Comparison of ENCODE assay signal across 7 cellular contexts in the genomic region with DNA sequence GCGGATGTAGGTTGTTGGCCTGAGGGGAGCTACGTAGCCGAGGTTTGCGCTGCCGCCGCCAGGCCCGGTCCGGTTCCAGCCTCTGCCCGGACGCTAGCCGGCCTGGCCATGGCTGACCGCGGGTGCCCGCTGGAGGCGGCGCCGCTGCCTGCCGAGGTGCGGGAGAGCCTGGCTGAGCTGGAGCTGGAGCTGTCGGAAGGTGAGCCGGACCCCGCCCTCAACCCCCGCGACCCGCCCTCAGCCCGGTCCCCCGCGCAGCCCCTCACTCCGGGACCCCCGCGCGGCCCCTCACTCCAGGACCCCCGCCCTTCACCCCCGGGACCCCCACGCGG. TPM values are rescaled to one million over a fixed set of nuclear protein-coding genes. Genes with fewer than 3 reads are reported as not detected.
DNase-seq lines count a peak whose midpoint lies in the region; ATAC-seq and TF ChIP-seq lines count a peak whose summit lies in the region.

No MANE protein-coding gene starts in this region.

- H3K27me3 Mint-ChIP-seq in activated naive CD8-positive, alpha-beta T cell = no peaks in the 10 kb centered on the region
- peaks cover 0 to 4% (median 0%) of the 10 kb centered on the region in 3 donors for H3K27me3 Mint-ChIP-seq in immature natural killer cell (ENCODE audit: low read depth in 3 of 3)

- H3K4me3 ChIP-seq in HL-60 (replicated peaks; ENCODE audit: insufficient read depth, low read length) = peak overlapping the region; percentile 79

- H3K9me3 Mint-ChIP-seq in activated naive CD8-positive, alpha-beta T cell (ENCODE audit: low read depth) = no peaks in the 10 kb centered on the region
- H3K9me3 Mint-ChIP-seq in immature natural killer cell = no peaks in the 10 kb centered on the region

- ATAC-seq in HG03342 (IDR thresholded peaks at IDR 0.05; ENCODE audit: unreplicated experiment) = no peak
- ATAC-seq in sciatic nerve = no peak

- H3K4me1 Mint-ChIP-seq in activated naive CD8-positive, alpha-beta T cell (ENCODE audit: low read depth) = peaks cover 54% of the 10 kb centered on the region
- H3K4me1 Mint-ChIP-seq in immature natural killer cell = peaks cover 53 to 69% of the 10 kb centered on the region in 2 donors

- DNase-seq in HL-60 (ENCODE audit: low read depth in 1 of 2, low spot score in 1 of 2) (no peak), immature natural killer cell (no peak), substantia nigra (lab: John Stamatoyannopoulos, UW) (peak in 1 of 49 donors; percentile 30), sciatic nerve (ENCODE audit: low spot score) (no peak), EL (no peak)

- H3K27ac ChIP-seq in HL-60 (replicated peaks) (peak overlapping the region; percentile 74), substantia nigra (ENCODE audit: low read depth, low read length, poor library complexity, severe bottlenecking) (peak overlapping the region; percentile 86)

- intact Hi-C loops in sciatic nerve (cut with DNase I) = no loop called here

- H3K27me3 ChIP-seq in HL-60 (ENCODE audit: insufficient read depth, poor library complexity, severe bottlenecking) = no peaks in the 10 kb centered on the region

- no peak overlapping the region for H3K27ac Mint-ChIP-seq in activated naive CD8-positive, alpha-beta T cell
- H3K27ac Mint-ChIP-seq in immature natural killer cell = peak overlapping the region in 5 of 6 donors; percentile 60 to 87 (median 81)

- TF ChIP-seq CTCF in HL-60 (IDR thresholded peaks at IDR 0.05; ENCODE audit: insufficient read depth, low read length) = no peak

- peak overlapping the region; percentile 81 for H3K4me3 Mint-ChIP-seq in activated naive CD8-positive, alpha-beta T cell
- H3K4me3 Mint-ChIP-seq in immature natural killer cell = peak overlapping the region; percentile 82 to 97 (median 90)

- peaks cover 2% of the 10 kb centered on the region for H3K36me3 Mint-ChIP-seq in activated naive CD8-positive, alpha-beta T cell
- peaks cover 4 to 11% (median 8%) of the 10 kb centered on the region in 3 donors for H3K36me3 Mint-ChIP-seq in immature natural killer cell

RNA-seq across cellular contexts. Expression of gene DIP2A, which starts 0.3 kb away (rescaled TPM):
- 10 to 100 TPM; 23.1 to 64.8 (median 26.9) TPM for polyA plus RNA-seq in immature natural killer cell
- 73.7 TPM for total RNA-seq in sciatic nerve
